Comparison of ENCODE assay signal across 13 cellular contexts in genomic region chr9:123131258-123131657, GRCh38.
DNase-seq lines count a peak whose midpoint lies in the region; ATAC-seq and TF ChIP-seq lines count a peak whose summit lies in the region.
"Had no signal": no experiment of that assay in that cellular context is flagged by ENCODE, and none has a peak within 500 bp of the region (broad histone marks: within the 10 kb centered on the region; RNA-seq: fewer than 3 reads in every experiment).

No MANE protein-coding gene starts in this region.

- H3K36me3 Mint-ChIP-seq in natural killer cell: no peaks in the 10 kb centered on the region
- peaks cover 25% of the 10 kb centered on the region for H3K36me3 Mint-ChIP-seq in endodermal cell (ENCODE audit: low read depth)

- H4K20me1 ChIP-seq in GM23248 (ENCODE audit: insufficient read depth): no peaks in the 10 kb centered on the region

- intact Hi-C loops in natural killer cell (cut with micrococcal nuclease): no loop called here

- peak; percentile 41 for DNase-seq in GM23248
- peak; percentile 49 for DNase-seq in fibroblast of the aortic adventitia (ENCODE audit: low read depth)
- DNase-seq in renal cortical epithelial cell (ENCODE audit: low read depth): peak; percentile 80
- no peak for DNase-seq in erythroblast (lab: John Stamatoyannopoulos, UW)
- no peak for DNase-seq in natural killer cell
- no peak for DNase-seq in activated CD8-positive, alpha-beta memory T cell treated with anti-CD3 and anti-CD28 coated beads for 24 hours
- no peak for DNase-seq in endodermal cell
- DNase-seq: activated CD8-positive, alpha-beta memory T cell treated with anti-CD3 and anti-CD28 coated beads, Interleukin-2, amount 10 ng/mL, durations not matched to agents 7 days and 5 days; cortex of kidney had no signal

- WGBS in GM23248 (ENCODE audit: low coverage in 1 of 2, low lambda C conversion rate in 2 of 2, missing lambda C conversion rate in 2 of 2), 2 experiments: 40 to 47% methylated on average over 1 of the region's 1 CpG
- WGBS in endodermal cell (ENCODE audit: insufficient coverage in 1 of 2, insufficient read length in 1 of 2), 2 experiments: 88 to 95% methylated on average over 1 of the region's 1 CpG

- H3K4me2 ChIP-seq in GM23248 (ENCODE audit: unreplicated experiment): no peak overlapping the region
- H3K4me2 ChIP-seq: smooth muscle cell had no signal

- TF ChIP-seq CTCF in fibroblast of the aortic adventitia (IDR thresholded peaks at IDR 0.05; ENCODE audit: insufficient read depth, low read length) (no peak), natural killer cell (IDR thresholded peaks at IDR 0.05) (no peak), endodermal cell (conservative IDR thresholded peaks at IDR 0.05) (no peak)

- H3K4me3 ChIP-seq in GM23248: no peak overlapping the region
- no peak overlapping the region for H3K4me3 ChIP-seq in fibroblast of the aortic adventitia (ENCODE audit: low read depth, low read length)
- H3K4me3 ChIP-seq in endodermal cell (ENCODE audit: low read length): no peak overlapping the region
- H3K4me3 ChIP-seq: smooth muscle cell had no signal

- no peaks in the 10 kb centered on the region for H3K79me2 ChIP-seq in GM23248 (ENCODE audit: insufficient read depth)

- H3F3A ChIP-seq in GM23248 (ENCODE audit: insufficient read depth): 0 out of 2 replicates have a peak, but pooled peaks cover 4% of the 10 kb centered on the region

- H3K9ac ChIP-seq in GM23248: no peak overlapping the region
- H3K9ac ChIP-seq in endodermal cell (ENCODE audit: extremely low read depth, low read length, poor library complexity, severe bottlenecking): no peak overlapping the region

- no peaks in the 10 kb centered on the region for H3K9me2 ChIP-seq in GM23248 (ENCODE audit: insufficient read depth)

- ATAC-seq in SK-N-SH treated with all-trans-retinoic acid at 6 μM for 48 hours (peak; percentile 93), natural killer cell (no peak)
- ATAC-seq: activated CD8-positive, alpha-beta memory T cell treated with anti-CD3 and anti-CD28 coated beads, Interleukin-2, amount 10 ng/mL, durations not matched to agents 7 days and 5 days had no signal

- in situ Hi-C loops in GM23248 (cut with MboI): no loop called here

- H3K27ac Mint-ChIP-seq in natural killer cell (no peak overlapping the region), endodermal cell (no peak overlapping the region)
- H3K27ac Mint-ChIP-seq: activated CD8-positive, alpha-beta memory T cell treated with anti-CD3 and anti-CD28 coated beads, Interleukin-2, amount 10 ng/mL, durations not matched to agents 7 days and 5 days; activated naive CD8-positive, alpha-beta T cell had no signal

- H3K36me3 ChIP-seq in GM23248 (ENCODE audit: low read depth): no peaks in the 10 kb centered on the region
- peaks cover 41% of the 10 kb centered on the region for H3K36me3 ChIP-seq in endodermal cell (ENCODE audit: control insufficient read depth, insufficient read depth, low read length)

- H3K27ac ChIP-seq in GM23248 (no peak overlapping the region), endodermal cell (ENCODE audit: low read depth, low read length) (no peak overlapping the region)

- no peak for TF ChIP-seq POLR2A in erythroblast (IDR thresholded peaks at IDR 0.05; ENCODE audit: low read length)

- H3K4me3 Mint-ChIP-seq in natural killer cell: no peak overlapping the region
- H3K4me3 Mint-ChIP-seq in endodermal cell: no peak overlapping the region
- H3K4me3 Mint-ChIP-seq: activated CD8-positive, alpha-beta memory T cell treated with anti-CD3 and anti-CD28 coated beads, Interleukin-2, amount 10 ng/mL, durations not matched to agents 7 days and 5 days; activated naive CD8-positive, alpha-beta T cell; neural crest cell had no signal

- H3K27me3 Mint-ChIP-seq in natural killer cell (ENCODE audit: low read depth in 2 of 2): no peaks in the 10 kb centered on the region
- no peaks in the 10 kb centered on the region for H3K27me3 Mint-ChIP-seq in endodermal cell (ENCODE audit: insufficient read depth)
- H3K27me3 Mint-ChIP-seq: activated CD8-positive, alpha-beta memory T cell treated with anti-CD3 and anti-CD28 coated beads, Interleukin-2, amount 10 ng/mL, durations not matched to agents 7 days and 5 days; activated naive CD8-positive, alpha-beta T cell had no signal

- H3K9me3 Mint-ChIP-seq in natural killer cell (no peaks in the 10 kb centered on the region), endodermal cell (no peaks in the 10 kb centered on the region)
- H3K9me3 Mint-ChIP-seq: neural crest cell had no signal

- no peaks in the 10 kb centered on the region for H3K9me3 ChIP-seq in GM23248 (ENCODE audit: low read depth)
- H3K9me3 ChIP-seq in endodermal cell (ENCODE audit: control insufficient read depth, low read length): no peaks in the 10 kb centered on the region

- no peaks in the 10 kb centered on the region for H3K4me1 Mint-ChIP-seq in natural killer cell
- H3K4me1 Mint-ChIP-seq in endodermal cell: no peaks in the 10 kb centered on the region
- H3K4me1 Mint-ChIP-seq: neural crest cell had no signal

- H3K27me3 ChIP-seq in GM23248 (replicated peaks; ENCODE audit: insufficient read depth): no peaks in the 10 kb centered on the region
- H3K27me3 ChIP-seq in endodermal cell (ENCODE audit: control insufficient read depth, insufficient read depth, low read length, poor library complexity, severe bottlenecking): no peaks in the 10 kb centered on the region

- H3K4me1 ChIP-seq in GM23248 (ENCODE audit: insufficient read depth) (no peaks in the 10 kb centered on the region), endodermal cell (ENCODE audit: control insufficient read depth, insufficient read depth, low read length) (no peaks in the 10 kb centered on the region)

- no peak overlapping the region for H2AFZ ChIP-seq in GM23248

TF ChIP-seq in SK-N-SH treated with all-trans-retinoic acid at 6 μM for 48 hours, 23 proteins besides CTCF, POLR2A, EP300 and RAD21:
- TF ChIP-seq ZNF70 (CRISPR knock-in tag; IDR thresholded peaks at IDR 0.05): no peak
- TF ChIP-seq ZFP3 (CRISPR knock-in tag; IDR thresholded peaks at IDR 0.05): peak; percentile 99

Comparison
In these comparisons a context has a peak if more than half of its experiments do, and no peak if none do; other contexts are left out.
1. DNase-seq: peak in GM23248 (single experiment), fibroblast of the aortic adventitia (single experiment) and renal cortical epithelial cell (single experiment); none in erythroblast (0 of 2), natural killer cell (single experiment), activated CD8-positive, alpha-beta memory T cell treated with anti-CD3 and anti-CD28 coated beads for 24 hours (single experiment) and endodermal cell (single experiment).